Comparison of ENCODE assay signal across 27 cellular contexts in the genomic region with DNA sequence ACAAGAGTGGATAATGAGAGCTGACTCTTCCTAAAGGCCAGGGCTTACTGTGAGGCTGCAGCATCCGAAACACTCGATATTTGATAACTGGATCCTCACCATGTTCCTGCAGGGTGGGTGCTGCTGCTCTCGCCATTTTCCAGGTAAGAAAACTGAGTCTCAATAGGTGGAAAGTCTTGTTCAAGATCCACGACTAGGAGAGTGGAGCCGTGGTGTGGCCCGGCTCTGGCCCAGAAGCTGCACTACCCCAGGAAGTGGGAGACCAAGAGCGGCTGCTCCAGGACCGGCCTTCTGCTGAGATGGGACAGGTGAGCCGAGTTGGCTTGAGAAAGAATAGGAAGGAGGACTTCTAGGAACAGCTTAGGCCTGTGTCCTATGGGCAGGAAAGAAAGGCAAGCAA.
DNase-seq lines count a peak whose midpoint lies in the region; ATAC-seq, FAIRE-seq and TF ChIP-seq lines count a peak whose summit lies in the region.
"Had no signal": no experiment of that assay in that cellular context is flagged by ENCODE, and none has a peak within 500 bp of the region (broad histone marks: within the 10 kb centered on the region; RNA-seq: fewer than 3 reads in every experiment).

No MANE protein-coding gene starts in this region.

- no peak for FAIRE-seq in H1 (lab: Jason Lieb, UNC)
- FAIRE-seq: A549, D721Med, GM12878, GM19239, H54 had no signal

- no peaks in the 10 kb centered on the region for H4K20me1 ChIP-seq in H1 (replicated peaks in 1 of 2; ENCODE audit: control insufficient read depth in 1 of 2, insufficient read depth in 2 of 2, low read length in 2 of 2)
- H4K20me1 ChIP-seq: BLaER1 treated with 17β-estradiol and CSF1 and Interleukin-3, amounts not matched to agents 10 nM and 100 nM had no signal

- no peak overlapping the region for H3K56ac ChIP-seq in H1 (replicated peaks; ENCODE audit: insufficient read length, low read depth, low read length)

- H3K23me2 ChIP-seq in H1 (ENCODE audit: low read depth, low read length) = no peaks in the 10 kb centered on the region; the same call in 1 of the 2 replicates

- H4K91ac ChIP-seq in H1 (replicated peaks; ENCODE audit: insufficient read length, low read length) = no peak overlapping the region

- H3K18ac ChIP-seq in H1 (ENCODE audit: extremely low read depth, low read length) = no peak overlapping the region

- TF ChIP-seq POLR2A in H1 (IDR thresholded peaks at IDR 0.05; ENCODE audit: control extremely low read depth in 1 of 2, low read depth in 2 of 2, low read length in 2 of 2) (no peak), suprapubic skin (IDR thresholded peaks at IDR 0.05) (no peak)

- H3K23ac ChIP-seq in H1 (ENCODE audit: insufficient read length) = no peak overlapping the region

- H3K27me3 Mint-ChIP-seq in activated naive CD4-positive, alpha-beta T cell treated with anti-CD3 and anti-CD28 coated beads, Interleukin-2, amount 50 U/mL, for 24 hours = no peaks in the 10 kb centered on the region
- H3K27me3 Mint-ChIP-seq: CD4-positive, alpha-beta T cell had no signal

- H3K9me3 Mint-ChIP-seq in activated naive CD4-positive, alpha-beta T cell treated with anti-CD3 and anti-CD28 coated beads, Interleukin-2, amount 50 U/mL, for 24 hours = no peaks in the 10 kb centered on the region
- H3K9me3 Mint-ChIP-seq in activated naive CD4-positive, alpha-beta T cell treated with anti-CD3 and anti-CD28 coated beads, Interleukin-2, amount 50 U/mL, for 72 hours = no peaks in the 10 kb centered on the region
- H3K9me3 Mint-ChIP-seq: CD4-positive, alpha-beta T cell; CD8-positive, alpha-beta memory T cell; GM23338; HFFc6 had no signal

- WGBS in H1 (ENCODE audit: extremely low coverage in 1 of 2, insufficient coverage in 1 of 2, insufficient read length in 1 of 2, insufficient replicate concordance in 2 of 2, low coverage in 1 of 2, low lambda C conversion rate in 2 of 2, missing lambda C conversion rate in 1 of 2), 2 experiments = 84% methylated on average over 9 of the region's 9 CpGs; no CpG with 5 or more reads in 1 of the 2 experiments
- WGBS in suprapubic skin = 95% methylated on average over 9 of the region's 9 CpGs

- H4K5ac ChIP-seq in H1 (ENCODE audit: insufficient read length, low read depth, low read length) = no peak overlapping the region

- intact Hi-C loops in Right ventricle myocardium superior (cut with DNase I) = no loop called here

- no peak for TF ChIP-seq RAD21 in H1 (IDR thresholded peaks at IDR 0.05 in 1 of 2, conservative IDR thresholded peaks at IDR 0.05 in 1 of 2; ENCODE audit: low read depth in 2 of 2, low read length in 2 of 2)

- no peak overlapping the region for H2BK5ac ChIP-seq in H1 (ENCODE audit: low read depth, low read length)

- no peak overlapping the region for H2AFZ ChIP-seq in H1 (ENCODE audit: low read length)
- H2AFZ ChIP-seq: GM23338 had no signal

- H3K36me3 ChIP-seq in H1 (ENCODE audit: control insufficient read depth in 2 of 4, insufficient read depth in 4 of 4, low read length in 3 of 4) (no peaks in the 10 kb centered on the region; a peak in 1 of 8 replicates), suprapubic skin (no peaks in the 10 kb centered on the region)
- H3K36me3 ChIP-seq: BE2C; BLaER1 treated with 17β-estradiol and CSF1 and Interleukin-3, amounts not matched to agents 10 nM and 100 nM; HAP-1 had no signal

- POLR2A ChIA-PET in H1 (lab: Charles Lee; ENCODE audit: partially characterized antibody) = interaction anchor here (0.6 to 1.8 kb wide), 2 partner anchors 14 to 1003 kb away, joined by 3 to 4 read pairs; no protein-coding TSS in a partner anchor

- no peaks in the 10 kb centered on the region for H3K79me1 ChIP-seq in H1 (ENCODE audit: low read depth, low read length)

- H3K27ac ChIP-seq in H1 (ENCODE audit: low read depth, low read length) = no peak overlapping the region
- no peak overlapping the region for H3K27ac ChIP-seq in suprapubic skin
- H3K27ac ChIP-seq: A549; BLaER1 treated with 17β-estradiol and CSF1 and Interleukin-3, amounts not matched to agents 10 nM and 100 nM had no signal

- H3K9me3 ChIP-seq in H1 (ENCODE audit: insufficient read depth in 2 of 2, low read depth in 1 of 2, low read length in 1 of 2) = no peaks in the 10 kb centered on the region
- H3K9me3 ChIP-seq in suprapubic skin = no peaks in the 10 kb centered on the region
- H3K9me3 ChIP-seq: A549; BE2C; BLaER1 treated with 17β-estradiol and CSF1 and Interleukin-3, amounts not matched to agents 10 nM and 100 nM; HAP-1 had no signal

- no peak overlapping the region for H2BK20ac ChIP-seq in H1 (ENCODE audit: low read length)

- H3K79me2 ChIP-seq in H1 (ENCODE audit: control insufficient read depth in 1 of 2, insufficient read depth in 2 of 2, low read length in 2 of 2) = no peaks in the 10 kb centered on the region

- H2BK15ac ChIP-seq in H1 (ENCODE audit: low read length) = peak overlapping the region; percentile 34; the same call in 1 of the 2 replicates

- H3K4me2 ChIP-seq in H1 (ENCODE audit: insufficient read depth in 1 of 2, low read depth in 2 of 2, low read length in 2 of 2) = no peak overlapping the region
- H3K4me2 ChIP-seq: A549, GM23338 had no signal

- H3K27me3 ChIP-seq in H1 (replicated peaks in 1 of 4; ENCODE audit: control insufficient read depth in 3 of 4, extremely low read depth in 1 of 4, insufficient read depth in 3 of 4, low read length in 3 of 4) (no peaks in the 10 kb centered on the region), suprapubic skin (no peaks in the 10 kb centered on the region)
- H3K27me3 ChIP-seq: BE2C; BLaER1 treated with 17β-estradiol and CSF1 and Interleukin-3, amounts not matched to agents 10 nM and 100 nM had no signal

- TF ChIP-seq EP300 in H1 (IDR thresholded peaks at IDR 0.05; ENCODE audit: borderline replicate concordance in 1 of 2, low read depth in 2 of 2, low read length in 2 of 2) (no peak), suprapubic skin (IDR thresholded peaks at IDR 0.05) (no peak)

- no peak overlapping the region for H3K4me3 Mint-ChIP-seq in activated naive CD4-positive, alpha-beta T cell treated with anti-CD3 and anti-CD28 coated beads, Interleukin-2, amount 50 U/mL, for 24 hours
- H3K4me3 Mint-ChIP-seq: CD14-positive monocyte; CD4-positive, alpha-beta T cell; CD8-positive, alpha-beta memory T cell; GM23338; HFFc6 had no signal

- no peaks in the 10 kb centered on the region for H3K4me1 Mint-ChIP-seq in activated naive CD4-positive, alpha-beta T cell treated with anti-CD3 and anti-CD28 coated beads, Interleukin-2, amount 50 U/mL, for 24 hours
- H3K4me1 Mint-ChIP-seq: CD8-positive, alpha-beta memory T cell had no signal

- no peak overlapping the region for H2BK120ac ChIP-seq in H1 (replicated peaks; ENCODE audit: low read depth, low read length)

- no peak overlapping the region for H3K4me3 ChIP-seq in H1 (ENCODE audit: extremely low read depth in 1 of 4, insufficient read depth in 2 of 4, low read depth in 3 of 4, low read length in 4 of 4)
- H3K4me3 ChIP-seq in suprapubic skin = no peak overlapping the region
- H3K4me3 ChIP-seq: A549; BLaER1 treated with 17β-estradiol and CSF1 and Interleukin-3, amounts not matched to agents 10 nM and 100 nM; GM12878; GM23338; HAP-1 had no signal

- CTCF ChIA-PET in H1 (lab: Charles Lee; ENCODE audit: partially characterized antibody) = interaction anchor here (0.8 to 1.6 kb wide), 5 partner anchors 14 to 49 kb away, joined by 3 read pairs; no protein-coding TSS in a partner anchor

- no peak overlapping the region for H3K14ac ChIP-seq in H1 (ENCODE audit: insufficient read length)

- no peak overlapping the region for H2AK5ac ChIP-seq in H1 (ENCODE audit: low read depth, low read length)

- no peak overlapping the region for H3K4ac ChIP-seq in H1 (replicated peaks; ENCODE audit: insufficient read length, low read depth, low read length)

- H2BK12ac ChIP-seq in H1 (ENCODE audit: low read depth, low read length) = no peak overlapping the region

- H3K4me1 ChIP-seq in H1 (replicated peaks in 1 of 4; ENCODE audit: control insufficient read depth in 3 of 4, insufficient read depth in 4 of 4, low read length in 3 of 4) (peaks cover 0 to 18% (median 7%) of the 10 kb centered on the region in 4 experiments; a peak in 6 of 7 replicates), suprapubic skin (no peaks in the 10 kb centered on the region)

- no peak for DNase-seq in activated naive CD4-positive, alpha-beta T cell treated with anti-CD3 and anti-CD28 coated beads, Interleukin-2, amount 50 U/mL, for 72 hours (ENCODE audit: low spot score in 2 of 2)
- DNase-seq in H1 (ENCODE audit: low read depth in 1 of 2, low spot score in 2 of 2) (no peak), mesenteric fat pad (ENCODE audit: low spot score) (peak; percentile 81), suprapubic skin (ENCODE audit: low spot score in 2 of 2) (peak; percentile 20 to 23), NCI-H2081 treated with DMSO at 0.1 percent for 48 hours (lab: John Stamatoyannopoulos, UW) (no peak), Right ventricle myocardium superior (no peak)
- DNase-seq: 8988T; ACHN; AML-193; BE2C; CD4-positive, alpha-beta T cell; CD8-positive, alpha-beta memory T cell; DMS 273 treated with DMSO at 0.1 percent for 48 hours; DMS79; EL; GDM1; HFFc6 had no signal

- H3K9ac ChIP-seq in H1 (replicated peaks in 1 of 4; ENCODE audit: extremely low read depth in 1 of 4, low read depth in 3 of 4, low read length in 3 of 4) = no peak overlapping the region
- H3K9ac ChIP-seq: BLaER1 treated with 17β-estradiol and CSF1 and Interleukin-3, amounts not matched to agents 10 nM and 100 nM had no signal

- TF ChIP-seq CTCF in H1 (IDR thresholded peaks at IDR 0.05; ENCODE audit: control extremely low read depth in 1 of 3, insufficient read depth in 1 of 3, low read depth in 1 of 3, low read length in 3 of 3) = no peak
- no peak for TF ChIP-seq CTCF in suprapubic skin (IDR thresholded peaks at IDR 0.05)

- no peaks in the 10 kb centered on the region for H3K36me3 Mint-ChIP-seq in activated naive CD4-positive, alpha-beta T cell treated with anti-CD3 and anti-CD28 coated beads, Interleukin-2, amount 50 U/mL, for 24 hours
- no peaks in the 10 kb centered on the region for H3K36me3 Mint-ChIP-seq in activated naive CD4-positive, alpha-beta T cell treated with anti-CD3 and anti-CD28 coated beads, Interleukin-2, amount 50 U/mL, for 72 hours
- H3K36me3 Mint-ChIP-seq: CD14-positive monocyte; CD8-positive, alpha-beta memory T cell had no signal

- no peak for ATAC-seq in activated naive CD4-positive, alpha-beta T cell treated with anti-CD3 and anti-CD28 coated beads, Interleukin-2, amount 50 U/mL, for 72 hours
- no peak for ATAC-seq in Right ventricle myocardium superior (ENCODE audit: poor library complexity)
- ATAC-seq: A549, GM12878, GM23338 had no signal

- no peak overlapping the region for H4K8ac ChIP-seq in H1 (ENCODE audit: extremely low read depth, insufficient read depth, low read length)

- H3K27ac Mint-ChIP-seq in activated naive CD4-positive, alpha-beta T cell treated with anti-CD3 and anti-CD28 coated beads, Interleukin-2, amount 50 U/mL, for 24 hours = peak overlapping the region; percentile 15
- no peak overlapping the region for H3K27ac Mint-ChIP-seq in activated naive CD4-positive, alpha-beta T cell treated with anti-CD3 and anti-CD28 coated beads, Interleukin-2, amount 50 U/mL, for 72 hours
- H3K27ac Mint-ChIP-seq: CD4-positive, alpha-beta T cell; CD8-positive, alpha-beta memory T cell; GM23338; HFFc6 had no signal

TF ChIP-seq in H1, 55 proteins besides CTCF, POLR2A, EP300 and RAD21 (continues in another document):
- TF ChIP-seq GTF2F1 (IDR thresholded peaks at IDR 0.05; ENCODE audit: borderline replicate concordance, low read depth, low read length) (no peak), TBP (IDR thresholded peaks at IDR 0.05; ENCODE audit: low read depth, low read length) (no peak)

Comparison
In these comparisons a context has a peak if more than half of its experiments do, and no peak if none do; other contexts are left out.
1. DNase-seq: peak in mesenteric fat pad (single experiment) and suprapubic skin (2 of 2); none in activated naive CD4-positive, alpha-beta T cell treated with anti-CD3 and anti-CD28 coated beads, Interleukin-2, amount 50 U/mL, for 72 hours (0 of 2), H1 (0 of 2), NCI-H2081 treated with DMSO at 0.1 percent for 48 hours (single experiment) and Right ventricle myocardium superior (single experiment).